In the genomic region with DNA sequence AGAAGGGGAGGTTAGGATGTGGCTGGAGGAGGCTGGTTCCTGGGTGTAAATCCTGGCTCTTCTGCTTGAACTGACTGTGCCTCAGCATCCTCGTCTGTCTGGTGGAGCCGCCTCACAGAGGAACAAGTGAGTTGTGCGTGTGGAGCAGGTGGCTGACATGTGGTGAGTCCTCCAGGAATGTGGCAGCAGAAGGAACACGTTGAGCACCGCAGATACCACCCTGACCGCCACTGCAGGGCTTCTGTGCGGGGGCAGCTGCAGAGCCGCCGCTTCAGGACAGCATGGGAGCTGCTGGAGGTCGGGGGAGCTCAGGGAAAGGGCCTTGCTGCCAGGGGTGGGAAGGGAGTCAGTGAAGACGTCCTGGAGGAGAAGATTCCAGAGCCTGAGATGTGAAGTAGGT, we compare ENCODE assay signal across 22 cellular contexts. TPM values are rescaled to one million over a fixed set of nuclear protein-coding genes. Genes with fewer than 3 reads are reported as not detected.
A peak's percentile ranks its signal among the peaks of the same experiment; 100 is the strongest.
DNase-seq lines count a peak whose midpoint lies in the region; FAIRE-seq and TF ChIP-seq lines count a peak whose summit lies in the region.
"Had no signal": no experiment of that assay in that cellular context is flagged by ENCODE, and none has a peak within 500 bp of the region (broad histone marks: within the 10 kb centered on the region; RNA-seq: fewer than 3 reads in every experiment).

No MANE protein-coding gene starts in this region.

- no peak for FAIRE-seq in GM12891 (lab: Jason Lieb, UNC)
- FAIRE-seq: bronchial epithelial cell, pancreas had no signal

- peak overlapping the region; percentile 81 for H3K27ac Mint-ChIP-seq in activated T-cell treated with anti-CD3 and anti-CD28 coated beads, Interleukin-2, amount 50 U/mL, for 24 hours
- H3K27ac Mint-ChIP-seq in activated T-helper 2 cell treated with anti-CD3 and anti-CD28 coated beads, Interferon-gamma antibody, Interleukin-2, Interleukin-4, amounts not matched to agents 10 μg/mL and 5 μg/mL and 100 μg/mL, durations not matched to agents 14 hours and 24 hours and 36 hours = peak overlapping the region; percentile 7
- peak overlapping the region; percentile 72 for H3K27ac Mint-ChIP-seq in neural progenitor cell
- H3K27ac Mint-ChIP-seq: immature natural killer cell had no signal

- peaks cover 4% of the 10 kb centered on the region for H3K79me2 ChIP-seq in neural progenitor cell (ENCODE audit: low read depth)

- no peak overlapping the region for H3K9ac ChIP-seq in neural progenitor cell
- H3K9ac ChIP-seq: BLaER1 treated with 17β-estradiol and CSF1 and Interleukin-3, amounts not matched to agents 10 nM and 100 nM had no signal

- peaks cover 83% of the 10 kb centered on the region for H3K36me3 Mint-ChIP-seq in activated T-cell treated with anti-CD3 and anti-CD28 coated beads, Interleukin-2, amount 50 U/mL, for 24 hours (ENCODE audit: low read depth)
- H3K36me3 Mint-ChIP-seq in activated T-helper 2 cell treated with anti-CD3 and anti-CD28 coated beads, Interferon-gamma antibody, Interleukin-2, Interleukin-4, amounts not matched to agents 10 μg/mL and 5 μg/mL and 100 μg/mL, durations not matched to agents 14 hours and 24 hours and 36 hours (ENCODE audit: low read depth) = peaks cover 53% of the 10 kb centered on the region
- H3K36me3 Mint-ChIP-seq in neural progenitor cell = peaks cover 7% of the 10 kb centered on the region
- H3K36me3 Mint-ChIP-seq: immature natural killer cell had no signal

- H3K4me1 Mint-ChIP-seq in activated T-cell treated with anti-CD3 and anti-CD28 coated beads, Interleukin-2, amount 50 U/mL, for 24 hours (ENCODE audit: low read depth) = peaks cover 94% of the 10 kb centered on the region
- peaks cover 62% of the 10 kb centered on the region for H3K4me1 Mint-ChIP-seq in activated T-helper 2 cell treated with anti-CD3 and anti-CD28 coated beads, Interferon-gamma antibody, Interleukin-2, Interleukin-4, amounts not matched to agents 10 μg/mL and 5 μg/mL and 100 μg/mL, durations not matched to agents 14 hours and 24 hours and 36 hours (ENCODE audit: low read depth)
- H3K4me1 Mint-ChIP-seq in neural progenitor cell = peaks cover 70% of the 10 kb centered on the region

- TF ChIP-seq CTCF in neural progenitor cell (IDR thresholded peaks at IDR 0.05) (no peak), thyroid gland (IDR thresholded peaks at IDR 0.05) (no peak)

- H3K36me3 ChIP-seq in neural progenitor cell (no peaks in the 10 kb centered on the region), thyroid gland (no peaks in the 10 kb centered on the region)
- H3K36me3 ChIP-seq: esophagus muscularis mucosa, gastrocnemius medialis, pancreas had no signal

- TF ChIP-seq POLR2A in GM12891 (IDR thresholded peaks at IDR 0.05; ENCODE audit: low read depth, low read length) = no peak
- no peak for TF ChIP-seq POLR2A in thyroid gland (IDR thresholded peaks at IDR 0.05)

- H3K27ac ChIP-seq in neural progenitor cell = no peak overlapping the region
- H3K27ac ChIP-seq in thyroid gland = no peak overlapping the region
- H3K27ac ChIP-seq: BLaER1 treated with 17β-estradiol and CSF1 and Interleukin-3, amounts not matched to agents 10 nM and 100 nM; coronary artery; esophagus muscularis mucosa; gastrocnemius medialis; pancreas had no signal

- WGBS in thyroid gland, 2 donors = 96 to 97% methylated on average over 8 to 11 of the region's 11 CpGs

- no peaks in the 10 kb centered on the region for H3F3A ChIP-seq in neural progenitor cell (ENCODE audit: low read depth)

- H3K4me3 Mint-ChIP-seq in activated T-cell treated with anti-CD3 and anti-CD28 coated beads, Interleukin-2, amount 50 U/mL, for 24 hours = no peak overlapping the region
- H3K4me3 Mint-ChIP-seq in activated T-helper 2 cell treated with anti-CD3 and anti-CD28 coated beads, Interferon-gamma antibody, Interleukin-2, Interleukin-4, amounts not matched to agents 10 μg/mL and 5 μg/mL and 100 μg/mL, durations not matched to agents 14 hours and 24 hours and 36 hours (ENCODE audit: low read depth) = no peak overlapping the region
- H3K4me3 Mint-ChIP-seq in neural progenitor cell = peak overlapping the region; percentile 16
- H3K4me3 Mint-ChIP-seq: immature natural killer cell had no signal

- intact Hi-C loops in activated T-helper 2 cell treated with anti-CD3 and anti-CD28 coated beads, Interferon-gamma antibody, Interleukin-2, Interleukin-4, amounts not matched to agents 10 μg/mL and 5 μg/mL and 100 μg/mL, durations not matched to agents 14 hours and 24 hours and 36 hours (cut with micrococcal nuclease) = no loop called here
- intact Hi-C loops in thyroid gland (cut with DNase I) = no loop called here

- H3K9me3 ChIP-seq in neural progenitor cell (ENCODE audit: low read depth) (no peaks in the 10 kb centered on the region), thyroid gland (no peaks in the 10 kb centered on the region)
- H3K9me3 ChIP-seq: BLaER1 treated with 17β-estradiol and CSF1 and Interleukin-3, amounts not matched to agents 10 nM and 100 nM; esophagus muscularis mucosa; gastrocnemius medialis; pancreas had no signal

- peaks cover 7% of the 10 kb centered on the region for H3K4me1 ChIP-seq in neural progenitor cell
- peaks cover 4 to 11% of the 10 kb centered on the region in 2 donors for H3K4me1 ChIP-seq in thyroid gland
- H3K4me1 ChIP-seq: pancreas had no signal

- H2AFZ ChIP-seq in neural progenitor cell (replicated peaks) = no peak overlapping the region

- H3K4me3 ChIP-seq in neural progenitor cell = no peak overlapping the region
- no peak overlapping the region for H3K4me3 ChIP-seq in thyroid gland (replicated peaks in 1 of 3)
- H3K4me3 ChIP-seq: BLaER1 treated with 17β-estradiol and CSF1 and Interleukin-3, amounts not matched to agents 10 nM and 100 nM; coronary artery; esophagus muscularis mucosa; gastrocnemius medialis; pancreas had no signal

- H3K27me3 Mint-ChIP-seq in activated T-cell treated with anti-CD3 and anti-CD28 coated beads, Interleukin-2, amount 50 U/mL, for 24 hours = no peaks in the 10 kb centered on the region
- H3K27me3 Mint-ChIP-seq in activated T-helper 2 cell treated with anti-CD3 and anti-CD28 coated beads, Interferon-gamma antibody, Interleukin-2, Interleukin-4, amounts not matched to agents 10 μg/mL and 5 μg/mL and 100 μg/mL, durations not matched to agents 14 hours and 24 hours and 36 hours (ENCODE audit: low read depth) = no peaks in the 10 kb centered on the region
- peaks cover 3% of the 10 kb centered on the region for H3K27me3 Mint-ChIP-seq in neural progenitor cell (ENCODE audit: insufficient read depth, low read depth)
- H3K27me3 Mint-ChIP-seq: naive thymus-derived CD8-positive, alpha-beta T cell had no signal

- H4K20me1 ChIP-seq in neural progenitor cell (ENCODE audit: low read depth) = peaks cover 18% of the 10 kb centered on the region

- no peaks in the 10 kb centered on the region for H3K27me3 ChIP-seq in neural progenitor cell
- no peaks in the 10 kb centered on the region for H3K27me3 ChIP-seq in thyroid gland
- H3K27me3 ChIP-seq: BLaER1 treated with 17β-estradiol and CSF1 and Interleukin-3, amounts not matched to agents 10 nM and 100 nM; esophagus muscularis mucosa; gastrocnemius medialis; pancreas had no signal

- DNase-seq in activated T-cell treated with anti-CD3 and anti-CD28 coated beads, Interleukin-2, amount 50 U/mL, for 24 hours = no peak
- DNase-seq in activated T-cell treated with anti-CD3 and anti-CD28 coated beads, Interleukin-2, amount 50 U/mL, for 48 hours = no peak
- DNase-seq in GM12891 (ENCODE audit: insufficient read length, low spot score) (no peak), neural progenitor cell (ENCODE audit: low spot score) (no peak), thyroid gland (no peak), cerebellum (ENCODE audit: low spot score) (no peak), NCI-H510A (lab: John Stamatoyannopoulos, UW) (no peak)
- no peak for DNase-seq in activated T-helper 2 cell treated with anti-CD3 and anti-CD28 coated beads, Interferon-gamma antibody, Interleukin-2, Interleukin-4, amounts not matched to agents 10 μg/mL and 5 μg/mL and 100 μg/mL, durations not matched to agents 14 hours and 24 hours and 36 hours (ENCODE audit: low spot score)
- DNase-seq: activated CD4-positive, CD25-positive, alpha-beta regulatory T cell; Calu3; gastrocnemius medialis; hippocampal formation; immature natural killer cell; naive thymus-derived CD8-positive, alpha-beta T cell; NCI-H2081; NCI-H345; pancreas; T-helper 9 cell had no signal

- no peaks in the 10 kb centered on the region for H3K9me3 Mint-ChIP-seq in activated T-cell treated with anti-CD3 and anti-CD28 coated beads, Interleukin-2, amount 50 U/mL, for 24 hours
- H3K9me3 Mint-ChIP-seq in activated T-helper 2 cell treated with anti-CD3 and anti-CD28 coated beads, Interferon-gamma antibody, Interleukin-2, Interleukin-4, amounts not matched to agents 10 μg/mL and 5 μg/mL and 100 μg/mL, durations not matched to agents 14 hours and 24 hours and 36 hours = no peaks in the 10 kb centered on the region
- no peaks in the 10 kb centered on the region for H3K9me3 Mint-ChIP-seq in neural progenitor cell
- H3K9me3 Mint-ChIP-seq: immature natural killer cell; naive thymus-derived CD8-positive, alpha-beta T cell had no signal

- H3K4me2 ChIP-seq in neural progenitor cell = no peak overlapping the region

TF ChIP-seq in GM12891, 5 proteins besides CTCF, POLR2A, EP300 and RAD21:
- TF ChIP-seq POLR2AphosphoS5 (IDR thresholded peaks at IDR 0.05; ENCODE audit: low read depth, low read length) (0 out of 2 replicates have a peak, but pooled peaks have one; percentile 16), TAF1 (IDR thresholded peaks at IDR 0.05; ENCODE audit: low read depth, low read length) (no peak)
TF ChIP-seq in GM12891: peak in this region for 1.

RNA-seq across cellular contexts. Expression of gene TRAF3, which starts 48.9 kb away (rescaled TPM):
- polyA plus RNA-seq in GM12891 (2012; ENCODE audit: low read depth, missing spikeins) = 49.2 TPM
- 67.8 and 72.9 TPM in 2 replicates for total RNA-seq in activated T-helper 2 cell treated with anti-CD3 and anti-CD28 coated beads, Interferon-gamma antibody, Interleukin-2, Interleukin-4, amounts not matched to agents 10 μg/mL and 5 μg/mL and 100 μg/mL, durations not matched to agents 14 hours and 24 hours and 36 hours
- total RNA-seq in neural progenitor cell (ENCODE audit: low replicate concordance) (15.7 and 18.1 TPM in 2 replicates), thyroid gland (10 to 100 TPM; 15.9 to 24.9 (median 18.6) TPM), cerebellum (17.8 TPM)

Comparison
In these comparisons a context has a peak if more than half of its experiments do, and no peak if none do; other contexts are left out.
1. H3K27ac Mint-ChIP-seq: peak in every context shown above with its lines; median percentile 81 in activated T-cell treated with anti-CD3 and anti-CD28 coated beads, Interleukin-2, amount 50 U/mL, for 24 hours; 72 in neural progenitor cell; 7 in activated T-helper 2 cell treated with anti-CD3 and anti-CD28 coated beads, Interferon-gamma antibody, Interleukin-2, Interleukin-4, amounts not matched to agents 10 μg/mL and 5 μg/mL and 100 μg/mL, durations not matched to agents 14 hours and 24 hours and 36 hours.